In the genomic region with DNA sequence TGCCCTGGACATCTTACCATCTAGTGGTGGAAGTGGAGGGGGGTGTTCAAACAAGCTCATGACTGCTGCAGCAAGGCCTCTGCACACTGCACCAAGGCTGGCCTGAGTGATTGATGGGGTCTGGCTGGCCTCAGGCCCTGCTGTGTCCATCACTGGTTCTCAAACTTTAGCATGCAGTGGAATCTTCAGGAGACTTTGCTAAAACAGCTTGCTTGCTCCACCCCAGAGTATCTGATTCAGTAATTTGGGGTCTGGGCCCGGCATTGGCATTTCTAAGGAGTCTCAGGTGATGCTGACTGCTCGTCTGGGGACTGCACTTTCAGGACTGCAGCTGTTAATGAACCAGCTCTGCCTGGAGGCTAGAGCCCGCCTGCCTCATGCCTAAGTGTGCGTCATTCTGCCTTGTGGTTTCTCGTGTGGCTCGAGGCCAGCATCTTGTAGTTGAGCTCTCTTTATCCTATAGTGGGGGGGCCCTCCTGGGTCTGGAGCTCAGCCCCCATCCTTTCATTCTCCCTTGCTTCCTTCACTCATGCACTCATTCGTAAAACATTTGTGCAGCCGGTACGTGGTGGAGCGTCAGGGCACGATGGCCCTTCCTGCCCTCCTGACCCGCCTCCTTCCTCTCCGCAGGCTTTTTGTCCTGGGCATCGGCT, we compare ENCODE assay signal across 11 cellular contexts. TPM values are rescaled to one million over a fixed set of nuclear protein-coding genes. Genes with fewer than 3 reads are reported as not detected.
A peak's percentile ranks its signal among the peaks of the same experiment; 100 is the strongest.
DNase-seq lines count a peak whose midpoint lies in the region; ATAC-seq and TF ChIP-seq lines count a peak whose summit lies in the region.
"Had no signal": no experiment of that assay in that cellular context is flagged by ENCODE, and none has a peak within 500 bp of the region (broad histone marks: within the 10 kb centered on the region; RNA-seq: fewer than 3 reads in every experiment).

No MANE protein-coding gene starts in this region.

- TF ChIP-seq POLR2A in adrenal gland (IDR thresholded peaks at IDR 0.05) = no peak

- peak in 1 of 2 experiments; percentile 83; a peak in 1 of 4 replicates for TF ChIP-seq EP300 in SK-N-SH (IDR thresholded peaks at IDR 0.05; ENCODE audit: borderline replicate concordance in 1 of 2, low read depth in 1 of 2, low read length in 1 of 2)

- POLR2A ChIA-PET in A673 (lab: Charles Lee; ENCODE audit: low non-redundant PET) (interaction anchor here (0.5 kb wide), 1 partner anchor 424 kb away, joined by 3 read pairs; no protein-coding TSS in a partner anchor), SK-N-SH (lab: Yijun Ruan, JAX) (interaction anchor here (1.1 kb wide), 1 partner anchor 135 kb away, joined by 3 read pairs; the partner anchor contains the start of gene SRSF2)

- H3K27ac ChIP-seq in A673 (ENCODE audit: low read depth, low read length, poor library complexity, severe bottlenecking) (no peak overlapping the region), SK-N-SH (ENCODE audit: low read depth in 2 of 2, low read length in 1 of 2) (peak overlapping the region; percentile 51 to 86; a peak in 3 of 4 replicates), adrenal gland (no peak overlapping the region)
- H3K27ac ChIP-seq: heart left ventricle, parathyroid adenoma had no signal

- no peak for TF ChIP-seq RAD21 in SK-N-SH (IDR thresholded peaks at IDR 0.05; ENCODE audit: low read length)

- H3K36me3 ChIP-seq in A673 (ENCODE audit: insufficient read depth, low read length, poor library complexity, severe bottlenecking) (no peaks in the 10 kb centered on the region), SK-N-SH (replicated peaks in 1 of 2; ENCODE audit: control insufficient read depth in 1 of 2, insufficient read depth in 2 of 2, low read length in 1 of 2) (peaks cover 0 to 15% of the 10 kb centered on the region in 2 experiments), adrenal gland (replicated peaks in 1 of 2) (no peaks in the 10 kb centered on the region)
- H3K36me3 ChIP-seq: heart left ventricle had no signal

- ATAC-seq in GM21526 (IDR thresholded peaks at IDR 0.05; ENCODE audit: low FRiP score, unreplicated experiment) (no peak), GM18858 (IDR thresholded peaks at IDR 0.05; ENCODE audit: unreplicated experiment) (no peak), GM18511 (IDR thresholded peaks at IDR 0.05; ENCODE audit: unreplicated experiment) (no peak)
- ATAC-seq: heart left ventricle had no signal

- intact Hi-C loops in A673 (cut with micrococcal nuclease; ENCODE audit: unreplicated experiment) (no loop called here), adrenal gland (cut with DNase I) (loop anchor here in 1 of 2 donors (5.0 kb wide), 1 partner anchor 180 kb away; no protein-coding TSS in a partner anchor)

- H4K20me1 ChIP-seq in SK-N-SH (ENCODE audit: insufficient read depth) = no peaks in the 10 kb centered on the region

- H3K4me1 ChIP-seq in A673 (ENCODE audit: insufficient read depth, low read length, poor library complexity, severe bottlenecking) = peaks cover 5% of the 10 kb centered on the region
- H3K4me1 ChIP-seq in SK-N-SH (ENCODE audit: control insufficient read depth in 1 of 2, insufficient read depth in 2 of 2, low read depth in 1 of 2, low read length in 1 of 2) = peaks cover 17 to 36% of the 10 kb centered on the region in 2 experiments; a peak in 3 of 4 replicates
- no peaks in the 10 kb centered on the region for H3K4me1 ChIP-seq in adrenal gland (replicated peaks in 1 of 2)

- H3K9ac ChIP-seq in SK-N-SH = peak overlapping the region; percentile 39
- H3K9ac ChIP-seq: parathyroid adenoma had no signal

- BruUV-seq in A673 (replicated peaks; lab: Mats Ljungman, UMichigan) = no TSS peak

- H3F3A ChIP-seq in SK-N-SH (replicated peaks; ENCODE audit: insufficient read depth) = peaks cover 26% of the 10 kb centered on the region

- DNase-seq in A673 (ENCODE audit: low spot score) = peak; percentile 36
- DNase-seq in GOT3 (lab: John Stamatoyannopoulos, UW) = peak; percentile 10
- peak; percentile 63 for DNase-seq in SK-N-SH
- DNase-seq in foreskin fibroblast = peak; percentile 90 to 93
- DNase-seq in adrenal gland = no peak
- DNase-seq: activated CD4-positive, alpha-beta T cell treated with anti-CD3 and anti-CD28 coated beads, Interleukin-2, amount 50 U/mL, for 4 hours had no signal

- CTCF ChIA-PET in A673 (lab: Charles Lee) (no interaction called here), SK-N-SH (lab: Yijun Ruan, JAX) (interaction anchor here (0.6 to 12.2 kb wide), 8 partner anchors 10 to 375 kb away, joined by 3 to 594 read pairs (median 4); no protein-coding TSS in a partner anchor)

- no peak for TF ChIP-seq CTCF in A673 (conservative IDR thresholded peaks at IDR 0.05; ENCODE audit: low read depth, low read length)
- TF ChIP-seq CTCF in SK-N-SH (IDR thresholded peaks at IDR 0.05) = no peak
- no peak for TF ChIP-seq CTCF in foreskin fibroblast (IDR thresholded peaks at IDR 0.05; ENCODE audit: low read depth, low read length)
- no peak for TF ChIP-seq CTCF in adrenal gland (IDR thresholded peaks at IDR 0.05)

- H3K79me2 ChIP-seq in SK-N-SH (ENCODE audit: insufficient read depth) = peaks cover 49% of the 10 kb centered on the region
- H3K79me2 ChIP-seq: parathyroid adenoma had no signal

- H3K4me3 ChIP-seq in A673 (ENCODE audit: low read depth, low read length, poor library complexity, severe bottlenecking) (no peak overlapping the region), SK-N-SH (ENCODE audit: low read depth in 2 of 2, low read length in 1 of 2) (peak overlapping the region; percentile 2; a peak in 2 of 4 replicates), foreskin fibroblast (ENCODE audit: low read depth in 1 of 2, low read length in 2 of 2) (no peak overlapping the region), adrenal gland (no peak overlapping the region)
- H3K4me3 ChIP-seq: heart left ventricle had no signal

- no peaks in the 10 kb centered on the region for H3K9me3 ChIP-seq in A673 (ENCODE audit: low read depth, low read length, poor library complexity, severe bottlenecking)
- no peaks in the 10 kb centered on the region for H3K9me3 ChIP-seq in SK-N-SH
- no peaks in the 10 kb centered on the region for H3K9me3 ChIP-seq in adrenal gland (replicated peaks in 1 of 3)
- H3K9me3 ChIP-seq: heart left ventricle had no signal

- no peaks in the 10 kb centered on the region for H3K9me2 ChIP-seq in SK-N-SH

- H2AFZ ChIP-seq in SK-N-SH (ENCODE audit: low read depth) = no peak overlapping the region; the same call in 1 of the 2 replicates
- H2AFZ ChIP-seq: parathyroid adenoma had no signal

- H3K27me3 ChIP-seq in A673 (replicated peaks; ENCODE audit: insufficient read depth, low read depth, low read length, poor library complexity) (peaks cover 17% of the 10 kb centered on the region), SK-N-SH (ENCODE audit: insufficient read depth) (no peaks in the 10 kb centered on the region), adrenal gland (peaks cover 19% of the 10 kb centered on the region)

- WGBS in SK-N-SH (ENCODE audit: low lambda C conversion rate) = 22% methylated on average over 14 of the region's 14 CpGs
- WGBS in adrenal gland, 4 donors = 70 to 78% (median 73%) methylated on average over 13 to 14 of the region's 14 CpGs

- peak overlapping the region; percentile 65 for H3K4me2 ChIP-seq in SK-N-SH

TF ChIP-seq in SK-N-SH, 30 proteins besides CTCF, POLR2A, EP300 and RAD21 (continues in another document):
- TF ChIP-seq TEAD4 (IDR thresholded peaks at IDR 0.05; ENCODE audit: borderline replicate concordance, insufficient read depth) (peak; percentile 72), SIN3A (IDR thresholded peaks at IDR 0.05; ENCODE audit: borderline replicate concordance, low read depth, low read length) (no peak; the same call in 1 of the 2 replicates), GATA2 (CRISPR knock-in tag; IDR thresholded peaks at IDR 0.05) (no peak), SMC3 (IDR thresholded peaks at IDR 0.05; ENCODE audit: low read depth, low read length) (0 out of 2 replicates have a peak, but pooled peaks have one; percentile 2), RXRA (IDR thresholded peaks at IDR 0.05; ENCODE audit: borderline replicate concordance, low read depth) (peak; percentile 80; the same call in 1 of the 2 replicates), MXI1 (IDR thresholded peaks at IDR 0.05; ENCODE audit: low read depth, low read length) (no peak), ZBTB33 (IDR thresholded peaks at IDR 0.05; ENCODE audit: borderline replicate concordance, low read depth) (peak; percentile 84; the same call in 1 of the 2 replicates), MEF2A (IDR thresholded peaks at IDR 0.05; ENCODE audit: borderline replicate concordance, low read depth) (no peak), FOXJ3 (CRISPR knock-in tag; IDR thresholded peaks at IDR 0.05) (no peak), GABPA (IDR thresholded peaks at IDR 0.05; ENCODE audit: low read depth) (0 out of 2 replicates have a peak, but pooled peaks have one; percentile 35)

RNA-seq across cellular contexts. Expression of gene MGAT5B, which starts 4.1 kb away (rescaled TPM):
- total RNA-seq in A673 (2021) (1.1 and 3.7 TPM in 2 replicates), adrenal gland (under 1 TPM in 7 of 8 donors, not detected in 1; 0.26 to 0.83 (median 0.42) TPM)
- polyA plus RNA-seq in SK-N-SH (2012; rRNA removed) (10.3 and 13.8 TPM in 2 replicates), adrenal gland (1 to 10 TPM in 1 of 3 donors, under 1 TPM in 2; 0.24 to 1.0 (median 0.80) TPM)
- 4.1 and 7.1 TPM in 2 replicates for polyA plus RNA-seq in SK-N-SH (2012; cell fraction: cytosol; rRNA removed)
- polyA plus RNA-seq in SK-N-SH (2012; cell fraction: nucleus; rRNA removed) = 36.6 and 42.2 TPM in 2 replicates

Comparison
In these comparisons a context has a peak if more than half of its experiments do, and no peak if none do; other contexts are left out.
1. DNase-seq: peak in A673 (single experiment), GOT3 (single experiment), SK-N-SH (single experiment) and foreskin fibroblast (2 of 2); none in adrenal gland (0 of 7).
2. H3K27ac ChIP-seq: peak in SK-N-SH (2 of 2); none in A673 (single experiment) and adrenal gland (0 of 5).
3. H3K4me3 ChIP-seq: peak in SK-N-SH (2 of 2); none in A673 (single experiment), foreskin fibroblast (0 of 2) and adrenal gland (0 of 4).